Comparison of ENCODE assay signal across 1 cellular context in genomic region chr3:19887122-19887521, GRCh38. TPM values are rescaled to one million over a fixed set of nuclear protein-coding genes. Genes with fewer than 3 reads are reported as not detected.
"Had no signal": no experiment of that assay in that cellular context is flagged by ENCODE, and none has a peak within 500 bp of the region (broad histone marks: within the 10 kb centered on the region; RNA-seq: fewer than 3 reads in every experiment).

No MANE protein-coding gene starts in this region.

RNA-seq across cellular contexts. Expression of gene EFHB, which starts 46.9 kb away (rescaled TPM):
- total RNA-seq: ascending aorta had no signal
